In the genomic region with DNA sequence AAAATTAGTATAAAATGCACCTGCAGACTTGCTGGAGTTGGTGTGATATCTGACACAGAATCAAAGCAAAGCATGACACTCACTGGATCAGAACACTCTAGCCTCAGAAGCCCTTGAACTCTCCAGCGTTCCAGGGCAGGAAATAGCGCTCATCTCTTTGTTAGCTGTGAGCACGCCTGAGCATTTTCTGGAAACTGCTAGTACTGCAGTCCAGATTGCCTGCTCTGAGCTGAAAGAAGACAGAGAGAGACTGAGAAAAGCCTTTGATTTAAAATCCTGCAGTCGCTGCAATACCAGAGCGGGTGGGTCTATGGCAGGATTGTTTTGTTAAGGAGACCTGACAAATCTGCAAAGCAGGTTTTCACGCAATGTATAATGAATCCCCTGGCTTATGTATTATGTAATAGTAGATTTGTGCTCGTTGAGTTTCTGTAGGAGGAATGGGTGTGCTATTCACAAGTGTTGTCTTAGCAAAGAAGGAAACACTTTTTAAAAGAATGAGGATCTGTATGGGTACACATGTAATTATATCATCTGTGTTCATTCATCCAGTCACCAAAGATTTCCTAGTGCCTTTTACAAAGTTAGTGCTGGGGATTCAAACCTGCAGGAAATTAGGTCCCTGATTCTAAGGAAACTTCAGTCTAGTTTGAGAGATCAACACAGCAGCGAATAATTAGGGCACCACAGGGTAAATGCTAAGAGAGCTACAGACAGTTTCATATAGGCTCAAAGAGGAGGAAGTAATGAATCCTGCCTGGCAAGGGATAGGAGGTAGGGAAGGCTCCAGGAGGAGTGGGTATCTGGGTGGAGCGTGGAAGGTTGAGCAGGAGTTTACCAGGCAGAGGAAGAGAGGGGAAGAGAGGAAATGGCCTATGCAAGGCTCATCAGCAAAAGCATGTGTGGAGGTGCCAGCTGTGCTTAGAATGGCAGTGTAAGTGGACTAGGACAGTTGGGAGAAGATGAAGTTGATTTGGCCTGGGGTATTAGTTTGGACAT, we compare ENCODE assay signal across 11 cellular contexts.
A peak's percentile ranks its signal among the peaks of the same experiment; 100 is the strongest.
DNase-seq lines count a peak whose midpoint lies in the region; ATAC-seq lines count a peak whose summit lies in the region.
"Had no signal": no experiment of that assay in that cellular context is flagged by ENCODE, and none has a peak within 500 bp of the region (broad histone marks: within the 10 kb centered on the region; RNA-seq: fewer than 3 reads in every experiment).

No MANE protein-coding gene starts in this region.

- ATAC-seq in GM21526 (IDR thresholded peaks at IDR 0.05; ENCODE audit: low FRiP score, unreplicated experiment) = no peak
- no peak for ATAC-seq in HG03565 (IDR thresholded peaks at IDR 0.05; ENCODE audit: unreplicated experiment)
- ATAC-seq in HG02610 (IDR thresholded peaks at IDR 0.05; ENCODE audit: unreplicated experiment) = no peak
- ATAC-seq: activated T-cell treated with anti-CD3 and anti-CD28 coated beads, Interleukin-2, amount 50 U/mL, for 72 hours had no signal

- peak; percentile 83 for DNase-seq in Ammon's horn (ENCODE audit: low spot score)
- DNase-seq in NCI-H69 (lab: John Stamatoyannopoulos, UW) = peak; percentile 15
- peak; percentile 23 for DNase-seq in fibroblast of peridontal ligament (ENCODE audit: extremely low read depth)
- peak; percentile 81 for DNase-seq in midbrain (lab: John Stamatoyannopoulos, UW)
- DNase-seq in COLO668 (lab: John Stamatoyannopoulos, UW; ENCODE audit: unreplicated experiment) = no peak
- DNase-seq: activated T-cell treated with anti-CD3 and anti-CD28 coated beads, Interleukin-2, amount 50 U/mL, for 72 hours; NCI-H1105 treated with DMSO at 0.1 percent for 48 hours; psoas muscle had no signal
